Comparison of ENCODE assay signal across 20 cellular contexts in the genomic region with DNA sequence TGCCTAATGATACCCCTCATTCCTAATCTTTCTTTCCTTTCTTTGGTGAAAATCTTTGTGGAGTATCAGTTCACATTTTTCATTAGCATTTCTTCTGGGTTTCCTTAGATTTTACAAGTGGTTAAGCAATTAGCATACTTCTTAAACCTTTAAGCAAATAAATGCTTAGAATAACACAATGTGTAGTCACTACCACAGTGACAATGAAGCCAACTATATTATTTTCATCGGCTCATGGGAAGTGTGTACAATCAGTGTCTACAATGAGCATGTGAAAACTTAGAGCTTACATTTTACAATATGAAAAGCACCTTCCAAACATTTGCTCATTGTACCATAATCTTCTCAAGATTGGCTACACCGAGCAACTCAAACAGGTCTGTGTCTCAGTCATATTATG.
"Had no signal": no experiment of that assay in that cellular context is flagged by ENCODE, and none has a peak within 500 bp of the region (broad histone marks: within the 10 kb centered on the region; RNA-seq: fewer than 3 reads in every experiment).

No MANE protein-coding gene starts in this region.

- H3K27ac ChIP-seq: esophagus squamous epithelium, foreskin keratinocyte, psoas muscle, thoracic aorta, transverse colon had no signal

- H3K36me3 ChIP-seq: esophagus squamous epithelium, thoracic aorta, transverse colon had no signal

- H3K4me3 ChIP-seq: esophagus squamous epithelium, lung, psoas muscle, thoracic aorta, transverse colon had no signal

- H3K9me3 ChIP-seq: esophagus squamous epithelium, psoas muscle, thoracic aorta, transverse colon had no signal

- ATAC-seq: effector memory CD8-positive, alpha-beta T cell; foreskin keratinocyte; left cardiac atrium; left ventricle myocardium superior; psoas muscle; sciatic nerve; stimulated activated naive B cell treated with anti-CD40 and anti-IgM and Interleukin-4, amounts not matched to agents 10 μg/mL and 1 μg/mL and 100 μg/mL, for 72 hours; stimulated activated naive CD8-positive, alpha-beta T cell treated with anti-CD3 and anti-CD28 coated beads, Interleukin-15, amount 100 ng/mL, for 72 hours had no signal

- H3K4me1 ChIP-seq: esophagus squamous epithelium, foreskin keratinocyte, psoas muscle, transverse colon had no signal

- DNase-seq: effector memory CD8-positive, alpha-beta T cell; esophagus squamous epithelium; foreskin keratinocyte; immature natural killer cell; left cardiac atrium; left ventricle myocardium superior; mesenchymal stem cell; midbrain; naive B cell; nephron progenitor cell; psoas muscle; retina; stimulated activated CD4-positive, alpha-beta T cell treated with anti-CD3 and anti-CD28 coated beads, Interleukin-2, amount 100 ng/mL, for 24 hours; stimulated activated CD4-positive, alpha-beta T cell treated with anti-CD3 and anti-CD28 coated beads, Interleukin-4, amount 100 ng/mL, for 4 hours; stimulated activated naive B cell treated with anti-CD40 and anti-IgM and Interleukin-4, amounts not matched to agents 10 μg/mL and 1 μg/mL and 100 μg/mL, for 72 hours; stimulated activated naive CD8-positive, alpha-beta T cell treated with anti-CD3 and anti-CD28 coated beads, Interleukin-15, amount 100 ng/mL, for 72 hours; transverse colon had no signal
